ENCODE assay signal across 9 cellular contexts in the genomic region with DNA sequence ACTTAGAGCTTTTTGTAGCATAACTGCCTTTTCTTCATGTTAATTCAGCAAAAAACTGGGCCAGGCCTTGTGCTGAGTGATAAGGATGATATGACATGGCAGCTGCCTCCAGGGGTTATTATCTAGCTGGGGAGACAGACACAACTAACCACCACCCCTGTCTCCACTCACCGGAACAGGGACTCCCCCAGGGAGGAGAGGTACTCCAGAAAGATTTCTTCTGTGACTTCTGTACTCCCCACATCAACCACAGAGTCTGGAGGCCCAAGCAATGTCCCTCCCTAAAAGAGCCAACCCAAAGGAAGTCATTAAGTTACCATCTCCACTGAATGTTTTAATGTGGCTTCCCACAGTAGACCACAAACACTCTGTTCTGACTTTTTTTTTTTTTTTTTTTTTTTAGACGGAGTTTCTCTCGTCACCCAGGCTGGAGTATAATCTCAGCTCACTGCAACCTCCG. TPM values are rescaled to one million over a fixed set of nuclear protein-coding genes. Genes with fewer than 3 reads are reported as not detected.
A peak's percentile ranks its signal among the peaks of the same experiment; 100 is the strongest.
DNase-seq lines count a peak whose midpoint lies in the region; ATAC-seq lines count a peak whose summit lies in the region.
"Had no signal": no experiment of that assay in that cellular context is flagged by ENCODE, and none has a peak within 500 bp of the region (broad histone marks: within the 10 kb centered on the region; RNA-seq: fewer than 3 reads in every experiment).

No MANE protein-coding gene starts in this region.

- no peak overlapping the region for H3K27ac ChIP-seq in right cardiac atrium (ENCODE audit: low read length)

- intact Hi-C loops in right cardiac atrium (cut with DNase I), result no loop called here

- ATAC-seq in GM19438 (IDR thresholded peaks at IDR 0.05; ENCODE audit: low read depth, unreplicated experiment) (peak; percentile 72), right cardiac atrium (no peak), HG03045 (IDR thresholded peaks at IDR 0.05; ENCODE audit: unreplicated experiment) (no peak)

- H3K27me3 ChIP-seq in right cardiac atrium (ENCODE audit: control insufficient read depth, insufficient read depth), result no peaks in the 10 kb centered on the region

- H3K9me3 ChIP-seq in right cardiac atrium (ENCODE audit: control insufficient read depth, low read length), result no peaks in the 10 kb centered on the region

- no peak overlapping the region for H3K4me3 ChIP-seq in right cardiac atrium (ENCODE audit: low read length)

- no peaks in the 10 kb centered on the region for H3K4me1 ChIP-seq in right cardiac atrium (ENCODE audit: control insufficient read depth, insufficient read depth, low read length)

- WGBS in right cardiac atrium, result 69% methylated on average over 4 of the region's 4 CpGs

- DNase-seq in KBM-7 (peak; percentile 90), CD1c-positive myeloid dendritic cell (ENCODE audit: extremely low spot score) (no peak), NCI-H1436 (lab: John Stamatoyannopoulos, UW) (no peak), right cardiac atrium (no peak)
- peak; percentile 46 for DNase-seq in activated T-cell treated with anti-CD3 and anti-CD28 coated beads, Interleukin-2, amount 50 U/mL, for 1 hour
- DNase-seq in stimulated activated CD4-positive, alpha-beta T cell treated with anti-CD3 and anti-CD28 coated beads, TNF-alpha, amount 100 ng/mL, for 24 hours (ENCODE audit: low read depth in 3 of 3), result peak; percentile 15 to 67 (median 32)
- DNase-seq: HCEC 1CT had no signal

- in situ Hi-C loops in KBM-7 (cut with MboI; ENCODE audit: low pct_unique_long_range_greater_than_20kb, low sequenced_read_pairs), result no loop called here

RNA-seq across cellular contexts. Expression of a gene that starts 14.3 kb away (rescaled TPM):
- 10 to 100 TPM; 12.6 to 21.4 (median 18.3) TPM for total RNA-seq in right cardiac atrium
- 19.1 TPM for polyA plus RNA-seq in right cardiac atrium

RNA-seq across cellular contexts. Expression of a gene that starts 16.9 kb away (rescaled TPM):
- total RNA-seq in right cardiac atrium, result 10 to 100 TPM; 56.5 to 90.7 (median 74.8) TPM
- 86.4 TPM for polyA plus RNA-seq in right cardiac atrium

RNA-seq across cellular contexts. Expression of a gene that starts 17.2 kb away (rescaled TPM):
- 100 to 1,000 TPM; 160 to 183 (median 173) TPM for total RNA-seq in right cardiac atrium
- 144 TPM for polyA plus RNA-seq in right cardiac atrium

RNA-seq across cellular contexts. Expression of a gene that starts 43.1 kb away (rescaled TPM):
- total RNA-seq in right cardiac atrium, result 100 to 1,000 TPM; 274 to 342 (median 287) TPM
- 309 TPM for polyA plus RNA-seq in right cardiac atrium

RNA-seq across cellular contexts. Expression of a gene that starts 59.6 kb away (rescaled TPM):
- 10 to 100 TPM; 21.0 to 26.7 (median 25.3) TPM for total RNA-seq in right cardiac atrium
- polyA plus RNA-seq in right cardiac atrium, result 24.6 TPM

Comparison
In these comparisons a context has a peak if more than half of its experiments do, and no peak if none do; other contexts are left out.
1. DNase-seq: peak in KBM-7 (single experiment), activated T-cell treated with anti-CD3 and anti-CD28 coated beads, Interleukin-2, amount 50 U/mL, for 1 hour (single experiment) and stimulated activated CD4-positive, alpha-beta T cell treated with anti-CD3 and anti-CD28 coated beads, TNF-alpha, amount 100 ng/mL, for 24 hours (3 of 3); none in CD1c-positive myeloid dendritic cell (single experiment), NCI-H1436 (single experiment) and right cardiac atrium (0 of 3).